ENCODE assay signal across 1 cellular context in genomic region chr5:74634611-74635286, GRCh38.
TF ChIP-seq lines count a peak whose summit lies in the region.

No MANE protein-coding gene starts in this region.

TF ChIP-seq in HCT116, 20 proteins besides CTCF, POLR2A, EP300 and RAD21:
- TF ChIP-seq CBX3 (IDR thresholded peaks at IDR 0.05; ENCODE audit: low read depth) (no peak), EGR1 (IDR thresholded peaks at IDR 0.05; ENCODE audit: low read depth) (no peak), MAX (IDR thresholded peaks at IDR 0.05) (no peak), ZFX (IDR thresholded peaks at IDR 0.05) (no peak), REST (IDR thresholded peaks at IDR 0.05; ENCODE audit: low read depth) (no peak), SIN3A (IDR thresholded peaks at IDR 0.05; ENCODE audit: low read depth) (no peak), ELF1 (IDR thresholded peaks at IDR 0.05; ENCODE audit: borderline replicate concordance, low read depth) (no peak), SRF (IDR thresholded peaks at IDR 0.05; ENCODE audit: low read depth) (no peak), ATF3 (IDR thresholded peaks at IDR 0.05) (no peak), POLR2AphosphoS5 (IDR thresholded peaks at IDR 0.05; ENCODE audit: low read depth, low read length) (no peak), SP1 (IDR thresholded peaks at IDR 0.05; ENCODE audit: low read depth) (no peak), CEBPB (IDR thresholded peaks at IDR 0.05; ENCODE audit: low read depth) (no peak)
